In the genomic region with DNA sequence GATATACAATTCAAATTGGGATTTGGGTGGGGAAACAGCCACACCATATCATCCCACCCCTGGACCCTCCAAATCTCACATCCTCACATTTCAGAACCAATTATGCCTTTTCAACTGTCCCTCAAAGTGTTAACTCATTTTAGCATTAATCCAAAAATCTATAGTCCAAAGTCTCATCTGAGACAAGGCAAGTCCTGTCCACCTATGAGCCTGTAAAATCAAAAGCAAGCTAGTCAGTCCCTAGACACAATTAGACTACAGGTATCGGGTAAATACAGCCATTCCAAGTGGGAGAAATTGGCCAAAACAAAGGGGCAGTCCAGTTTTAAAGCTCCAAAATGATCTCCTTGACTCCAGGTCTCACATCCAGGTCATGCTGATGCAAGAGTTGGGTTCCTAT, we compare ENCODE assay signal across 34 cellular contexts.
"Had no signal": no experiment of that assay in that cellular context is flagged by ENCODE, and none has a peak within 500 bp of the region (broad histone marks: within the 10 kb centered on the region; RNA-seq: fewer than 3 reads in every experiment).

No MANE protein-coding gene starts in this region.

- H3K4me3 ChIP-seq: MG63 had no signal

- H3K27ac ChIP-seq: KMS-11 had no signal

- H3K4me2 ChIP-seq: KMS-11 had no signal

- DNase-seq: Karpas-422, Kasumi-1, MG63, MM.1S, MV-4-11, NCI-H1048, NCI-H1092, NCI-H1092 treated with DMSO at 0.1 percent for 48 hours, NCI-H1105, NCI-H1105 treated with DMSO at 0.1 percent for 48 hours, NCI-H1417, NCI-H1417 treated with DMSO at 0.1 percent for 48 hours, NCI-H1436, NCI-H1436 treated with DMSO at 0.1 percent for 48 hours, NCI-H146, NCI-H1694, NCI-H1694 treated with DMSO at 0.1 percent for 48 hours, NCI-H187, NCI-H187 treated with DMSO at 0.1 percent for 48 hours, NCI-H1930, NCI-H2029 treated with DMSO at 0.1 percent for 48 hours, NCI-H2081, NCI-H2081 treated with DMSO at 0.1 percent for 48 hours, NCI-H2107, NCI-H2171, NCI-H2171 treated with DMSO at 0.1 percent for 48 hours, NCI-H2227 treated with DMSO at 0.1 percent for 48 hours, NCI-H226, NCI-H345, NCI-H446, NCI-H446 treated with DMSO at 0.1 percent for 48 hours, NCI-H510A, NCI-H510A treated with DMSO at 0.1 percent for 48 hours had no signal

- H3K9me3 ChIP-seq: MG63 had no signal

- H3K27me3 ChIP-seq: MG63 had no signal

- H3K36me3 ChIP-seq: MG63 had no signal

- H3K9ac ChIP-seq: KMS-11 had no signal
